In genomic region chr7:147412109-147412508, GRCh38 we compare ENCODE assay signal across 14 cellular contexts.
DNase-seq lines count a peak whose midpoint lies in the region; ATAC-seq and TF ChIP-seq lines count a peak whose summit lies in the region.
"Had no signal": no experiment of that assay in that cellular context is flagged by ENCODE, and none has a peak within 500 bp of the region (broad histone marks: within the 10 kb centered on the region; RNA-seq: fewer than 3 reads in every experiment).

No MANE protein-coding gene starts in this region.

- peak overlapping the region; percentile 38 for H2AFZ ChIP-seq in IMR-90 (replicated peaks; ENCODE audit: low read length, poor library complexity)
- H2AFZ ChIP-seq in mesenchymal stem cell (ENCODE audit: low read depth, low read length): no peak overlapping the region

- H3K27ac ChIP-seq in IMR-90 (ENCODE audit: insufficient read depth, low read length) (peak overlapping the region; percentile 86; the same call in 1 of the 2 replicates), mesenchymal stem cell (ENCODE audit: low read length, poor library complexity, severe bottlenecking) (peak overlapping the region; percentile 94), upper lobe of right lung (no peak overlapping the region), endodermal cell (ENCODE audit: low read depth, low read length) (no peak overlapping the region)
- H3K27ac ChIP-seq: BLaER1 treated with 17β-estradiol and CSF1 and Interleukin-3, amounts not matched to agents 10 nM and 100 nM had no signal

- BruUV-seq in IMR-90 (replicated peaks; lab: Mats Ljungman, UMichigan) (no TSS peak), MCF 10A (replicated peaks; lab: Mats Ljungman, UMichigan) (no TSS peak)

- dilution Hi-C loops in IMR-90 (cut with HindIII; ENCODE audit: low sequenced_read_pairs, unreplicated experiment): no loop called here

- peak overlapping the region; percentile 88 for H2BK20ac ChIP-seq in IMR-90 (ENCODE audit: low read depth, low read length)

- peaks cover 11 to 39% of the 10 kb centered on the region in 2 donors for H3K9me3 Mint-ChIP-seq in effector memory CD8-positive, alpha-beta T cell
- H3K9me3 Mint-ChIP-seq in MCF 10A (ENCODE audit: unreplicated experiment) (peaks cover 6% of the 10 kb centered on the region), endodermal cell (peaks cover 7% of the 10 kb centered on the region)
- H3K9me3 Mint-ChIP-seq: H9 had no signal

- H3K4me2 ChIP-seq in IMR-90 (ENCODE audit: low read depth, low read length) (peak overlapping the region; percentile 36; the same call in 1 of the 2 replicates), mesenchymal stem cell (ENCODE audit: low read length, poor library complexity, severe bottlenecking) (no peak overlapping the region)
- H3K4me2 ChIP-seq: BLaER1 treated with 17β-estradiol and CSF1 and Interleukin-3, amounts not matched to agents 10 nM and 100 nM had no signal

- CTCF ChIA-PET in IMR-90 (lab: Yijun Ruan, JAX): no interaction called here
- CTCF ChIA-PET in MCF 10A (lab: Yijun Ruan, JAX): no interaction called here

- no peak overlapping the region for H2AK9ac ChIP-seq in IMR-90 (replicated peaks; ENCODE audit: low read depth, low read length, poor library complexity)

- H3K36me3 ChIP-seq in IMR-90 (ENCODE audit: control insufficient read depth, insufficient read depth, low read length) (no peaks in the 10 kb centered on the region), mesenchymal stem cell (ENCODE audit: control insufficient read depth in 1 of 2, insufficient read depth in 2 of 2, low read depth in 1 of 2, low read length in 2 of 2) (no peaks in the 10 kb centered on the region), upper lobe of right lung (no peaks in the 10 kb centered on the region), endodermal cell (ENCODE audit: control insufficient read depth, insufficient read depth, low read length) (no peaks in the 10 kb centered on the region)
- H3K36me3 ChIP-seq: BLaER1 treated with 17β-estradiol and CSF1 and Interleukin-3, amounts not matched to agents 10 nM and 100 nM had no signal

- H3K23ac ChIP-seq in IMR-90 (ENCODE audit: low read depth, low read length) (peak overlapping the region; percentile 92), mesenchymal stem cell (ENCODE audit: low read length in 2 of 2) (no peak overlapping the region)

- no peaks in the 10 kb centered on the region for H3K36me3 Mint-ChIP-seq in effector memory CD8-positive, alpha-beta T cell (ENCODE audit: insufficient read depth)
- H3K36me3 Mint-ChIP-seq in MCF 10A (ENCODE audit: insufficient read depth, unreplicated experiment) (no peaks in the 10 kb centered on the region), endodermal cell (ENCODE audit: low read depth) (no peaks in the 10 kb centered on the region)

- H3K4me3 ChIP-seq in IMR-90 (ENCODE audit: insufficient read depth, low read depth, low read length) (no peak overlapping the region), mesenchymal stem cell (ENCODE audit: insufficient read depth in 1 of 2, low read depth in 1 of 2, low read length in 2 of 2) (peak overlapping the region in 1 of 2 experiments; percentile 0), upper lobe of right lung (no peak overlapping the region), endodermal cell (ENCODE audit: low read length) (no peak overlapping the region)
- H3K4me3 ChIP-seq: BLaER1 treated with 17β-estradiol and CSF1 and Interleukin-3, amounts not matched to agents 10 nM and 100 nM had no signal

- H4K8ac ChIP-seq in IMR-90 (ENCODE audit: low read depth in 2 of 2, low read length in 2 of 2) (peak overlapping the region; percentile 89 to 93), mesenchymal stem cell (ENCODE audit: low read length) (no peak overlapping the region)

- peak; percentile 9; the same call in 1 of the 2 replicates for ATAC-seq in IMR-90 (ENCODE audit: low read depth)
- peak; percentile 25 for ATAC-seq in upper lobe of right lung
- ATAC-seq in effector memory CD8-positive, alpha-beta T cell (replicated peaks): no peak
- ATAC-seq: HepG2 had no signal

- H4K91ac ChIP-seq in IMR-90 (ENCODE audit: insufficient read depth, low read depth, low read length) (peak overlapping the region; percentile 91), mesenchymal stem cell (ENCODE audit: low read length) (no peak overlapping the region)

- H3K9me3 ChIP-seq in IMR-90 (ENCODE audit: control insufficient read depth, insufficient read depth, low read length) (no peaks in the 10 kb centered on the region), mesenchymal stem cell (ENCODE audit: control insufficient read depth, low read length) (no peaks in the 10 kb centered on the region), upper lobe of right lung (no peaks in the 10 kb centered on the region), endodermal cell (ENCODE audit: control insufficient read depth, low read length) (no peaks in the 10 kb centered on the region)
- H3K9me3 ChIP-seq: BLaER1 treated with 17β-estradiol and CSF1 and Interleukin-3, amounts not matched to agents 10 nM and 100 nM had no signal

- H3K27ac Mint-ChIP-seq in effector memory CD8-positive, alpha-beta T cell: no peak overlapping the region
- H3K27ac Mint-ChIP-seq in MCF 10A (ENCODE audit: low read depth, unreplicated experiment) (no peak overlapping the region), endodermal cell (no peak overlapping the region)
- H3K27ac Mint-ChIP-seq: H9 had no signal

- TF ChIP-seq CTCF in IMR-90 (conservative IDR thresholded peaks at IDR 0.05; ENCODE audit: low read depth, low read length): no peak
- TF ChIP-seq CTCF in upper lobe of right lung (IDR thresholded peaks at IDR 0.05): no peak
- no peak for TF ChIP-seq CTCF in MCF 10A (IDR thresholded peaks at IDR 0.05; ENCODE audit: unreplicated experiment)
- no peak for TF ChIP-seq CTCF in endodermal cell (conservative IDR thresholded peaks at IDR 0.05)

- WGBS in IMR-90 (ENCODE audit: extremely low coverage in 2 of 2, insufficient read length in 1 of 2), 2 experiments: 100% methylated on average over 1 of the region's 2 CpGs; no CpG with 5 or more reads in 1 of the 2 experiments
- WGBS in mesenchymal stem cell: 40% methylated on average over 2 of the region's 2 CpGs
- 87 to 90% methylated on average over 2 of the region's 2 CpGs for WGBS in endodermal cell (ENCODE audit: insufficient coverage in 1 of 2, insufficient read length in 1 of 2), 2 experiments

- DNase-seq in IMR-90: no peak
- peak; percentile 24 for DNase-seq in amniotic epithelial cell (ENCODE audit: low read depth)
- DNase-seq in mesenchymal stem cell: no peak
- DNase-seq in upper lobe of right lung: no peak
- no peak for DNase-seq in effector memory CD8-positive, alpha-beta T cell
- DNase-seq in MCF 10A (ENCODE audit: unreplicated experiment): no peak
- no peak for DNase-seq in endodermal cell
- DNase-seq: H9, Karpas-422, NCI-H1105 treated with DMSO at 0.1 percent for 48 hours, NCI-H187, SHP77 had no signal

- TF ChIP-seq RAD21 in IMR-90 (IDR thresholded peaks at IDR 0.05; ENCODE audit: low read length): no peak

- H3K27me3 ChIP-seq in IMR-90 (ENCODE audit: control insufficient read depth, insufficient read depth, low read length) (no peaks in the 10 kb centered on the region), mesenchymal stem cell (ENCODE audit: control insufficient read depth in 1 of 2, insufficient read depth in 1 of 2, low read length in 2 of 2) (no peaks in the 10 kb centered on the region), upper lobe of right lung (no peaks in the 10 kb centered on the region), endodermal cell (ENCODE audit: control insufficient read depth, insufficient read depth, low read length, poor library complexity, severe bottlenecking) (no peaks in the 10 kb centered on the region)
- H3K27me3 ChIP-seq: BLaER1 treated with 17β-estradiol and CSF1 and Interleukin-3, amounts not matched to agents 10 nM and 100 nM had no signal

- no peaks in the 10 kb centered on the region for H4K20me1 ChIP-seq in IMR-90 (ENCODE audit: insufficient read depth, low read length)
- H4K20me1 ChIP-seq: BLaER1 treated with 17β-estradiol and CSF1 and Interleukin-3, amounts not matched to agents 10 nM and 100 nM had no signal

- no peak overlapping the region for H3K4me3 Mint-ChIP-seq in effector memory CD8-positive, alpha-beta T cell
- H3K4me3 Mint-ChIP-seq in MCF 10A (ENCODE audit: unreplicated experiment) (no peak overlapping the region), endodermal cell (no peak overlapping the region)
- H3K4me3 Mint-ChIP-seq: H9 had no signal

- H2BK5ac ChIP-seq in IMR-90 (ENCODE audit: low read depth, low read length, poor library complexity, severe bottlenecking): peak overlapping the region; percentile 81
- H2BK5ac ChIP-seq in mesenchymal stem cell (ENCODE audit: low read depth, low read length, poor library complexity, severe bottlenecking): peak overlapping the region; percentile 78

- H3K4me1 Mint-ChIP-seq in effector memory CD8-positive, alpha-beta T cell (ENCODE audit: low read depth in 2 of 2): no peaks in the 10 kb centered on the region
- H3K4me1 Mint-ChIP-seq in MCF 10A (ENCODE audit: insufficient read depth, unreplicated experiment) (peaks cover 17% of the 10 kb centered on the region), endodermal cell (peaks cover 4% of the 10 kb centered on the region)
- H3K4me1 Mint-ChIP-seq: H9 had no signal

- H3K4ac ChIP-seq in IMR-90 (ENCODE audit: low read depth, low read length) (peak overlapping the region; percentile 98), mesenchymal stem cell (ENCODE audit: low read depth in 1 of 2, low read length in 2 of 2) (no peak overlapping the region)

- POLR2A ChIA-PET in IMR-90 (lab: Charles Lee; ENCODE audit: unreplicated experiment): no interaction called here
- POLR2A ChIA-PET in MCF 10A (lab: Yijun Ruan, JAX): no interaction called here

- H3K9ac ChIP-seq in IMR-90 (ENCODE audit: low read depth, low read length) (peak overlapping the region; percentile 23; the same call in 1 of the 2 replicates), mesenchymal stem cell (ENCODE audit: low read length) (peak overlapping the region; percentile 4), endodermal cell (ENCODE audit: extremely low read depth, low read length, poor library complexity, severe bottlenecking) (no peak overlapping the region)
- H3K9ac ChIP-seq: BLaER1 treated with 17β-estradiol and CSF1 and Interleukin-3, amounts not matched to agents 10 nM and 100 nM had no signal

- H3K27me3 Mint-ChIP-seq in effector memory CD8-positive, alpha-beta T cell: no peaks in the 10 kb centered on the region
- no peaks in the 10 kb centered on the region for H3K27me3 Mint-ChIP-seq in MCF 10A (ENCODE audit: insufficient read depth, unreplicated experiment)
- no peaks in the 10 kb centered on the region for H3K27me3 Mint-ChIP-seq in endodermal cell (ENCODE audit: insufficient read depth)

- peak overlapping the region; percentile 22; the same call in 1 of the 2 replicates for H3K56ac ChIP-seq in IMR-90 (ENCODE audit: extremely low read depth, insufficient read depth, low read length)

- H2BK120ac ChIP-seq in IMR-90 (ENCODE audit: low read depth, low read length) (peak overlapping the region; percentile 88), mesenchymal stem cell (ENCODE audit: low read depth, low read length) (peak overlapping the region; percentile 42)

- H3K4me1 ChIP-seq in IMR-90 (ENCODE audit: control insufficient read depth, insufficient read depth, low read length) (peaks cover 21% of the 10 kb centered on the region), mesenchymal stem cell (ENCODE audit: control insufficient read depth, insufficient read depth, low read depth, low read length) (peaks cover 7% of the 10 kb centered on the region), upper lobe of right lung (no peaks in the 10 kb centered on the region), endodermal cell (ENCODE audit: control insufficient read depth, insufficient read depth, low read length) (peaks cover 4% of the 10 kb centered on the region)

- peak overlapping the region; percentile 6 to 42 for H2BK12ac ChIP-seq in mesenchymal stem cell (ENCODE audit: low read length in 2 of 2)

- H2BK15ac ChIP-seq in IMR-90 (ENCODE audit: low read depth, low read length): peak overlapping the region; percentile 63; the same call in 2 of the 3 replicates
- no peak overlapping the region for H2BK15ac ChIP-seq in mesenchymal stem cell (ENCODE audit: low read depth, poor library complexity, severe bottlenecking)

- peaks cover 9% of the 10 kb centered on the region for H3K9me1 ChIP-seq in IMR-90 (ENCODE audit: insufficient read depth, low read length)

- H2AK5ac ChIP-seq in IMR-90 (ENCODE audit: low read depth, low read length) (peak overlapping the region; percentile 78), mesenchymal stem cell (ENCODE audit: low read length, severe bottlenecking) (peak overlapping the region; percentile 81)

- H3K18ac ChIP-seq in IMR-90 (ENCODE audit: low read depth, low read length) (peak overlapping the region; percentile 98), mesenchymal stem cell (ENCODE audit: low read depth in 1 of 2, low read length in 2 of 2) (peak overlapping the region; percentile 58 to 66)

- peak overlapping the region; percentile 15 for H3K14ac ChIP-seq in IMR-90 (replicated peaks; ENCODE audit: low read depth, low read length)
- no peak overlapping the region for H3K14ac ChIP-seq in mesenchymal stem cell (ENCODE audit: low read length in 2 of 2)

- in situ Hi-C loops in IMR-90 (cut with MboI; ENCODE audit: low sequenced_read_pairs): no loop called here

- H3K79me1 ChIP-seq in IMR-90 (ENCODE audit: low read depth in 1 of 2, low read length in 2 of 2): no peaks in the 10 kb centered on the region
- no peaks in the 10 kb centered on the region for H3K79me1 ChIP-seq in mesenchymal stem cell (replicated peaks; ENCODE audit: low read length, poor library complexity, severe bottlenecking)

- intact Hi-C loops in IMR-90 (cut with micrococcal nuclease): loop anchor here (10.0 kb wide), 1 partner anchor 1137 kb away; no protein-coding TSS in a partner anchor
- intact Hi-C loops in upper lobe of right lung (cut with DNase I): no loop called here
- intact Hi-C loops in MCF 10A (cut with micrococcal nuclease): no loop called here

- peak overlapping the region; percentile 100 for H4K5ac ChIP-seq in IMR-90 (ENCODE audit: low read depth, low read length)

- no peak for TF ChIP-seq POLR2A in IMR-90 (IDR thresholded peaks at IDR 0.05; ENCODE audit: low read depth, low read length)

Comparison
In these comparisons a context has a peak if more than half of its experiments do, and no peak if none do; other contexts are left out.
1. H3K27ac ChIP-seq: peak in IMR-90 (single experiment) and mesenchymal stem cell (single experiment); none in upper lobe of right lung (single experiment) and endodermal cell (single experiment).